Comparison of ENCODE assay signal across 7 cellular contexts in genomic region chr7:13742719-13743640, GRCh38.
A peak's percentile ranks its signal among the peaks of the same experiment; 100 is the strongest.
DNase-seq lines count a peak whose midpoint lies in the region; ATAC-seq, FAIRE-seq and TF ChIP-seq lines count a peak whose summit lies in the region.

No MANE protein-coding gene starts in this region.

- no peak overlapping the region; the same call in 1 of the 2 replicates for H3K4me2 ChIP-seq in GM23338

- H3K4me1 ChIP-seq in GM23338 (ENCODE audit: insufficient read depth): peaks cover 29% of the 10 kb centered on the region
- H3K4me1 ChIP-seq in breast epithelium: no peaks in the 10 kb centered on the region

- H3K36me3 ChIP-seq in GM23338 (ENCODE audit: insufficient read depth) (no peaks in the 10 kb centered on the region), breast epithelium (no peaks in the 10 kb centered on the region)

- ATAC-seq in GM23338: peak; percentile 43

- intact Hi-C loops in breast epithelium (cut with DNase I; ENCODE audit: low total_unique reads): no loop called here

- TF ChIP-seq CTCF in GM23338 (conservative IDR thresholded peaks at IDR 0.05; ENCODE audit: low read depth in 2 of 2) (peak; percentile 67 to 76), breast epithelium (IDR thresholded peaks at IDR 0.05) (peak in 2 of 3 donors; percentile 19 to 27)

- H3K36me3 Mint-ChIP-seq in GM23338 (ENCODE audit: low read depth): no peaks in the 10 kb centered on the region

- peaks cover 22% of the 10 kb centered on the region for H3K4me1 Mint-ChIP-seq in GM23338

- no peaks in the 10 kb centered on the region for H3K27me3 ChIP-seq in GM23338 (ENCODE audit: insufficient read depth)
- no peaks in the 10 kb centered on the region for H3K27me3 ChIP-seq in breast epithelium

- H2AFZ ChIP-seq in GM23338: no peak overlapping the region

- no peaks in the 10 kb centered on the region for H3K9me2 ChIP-seq in GM23338 (ENCODE audit: insufficient read depth)

- no peak overlapping the region for H3K4me3 Mint-ChIP-seq in GM23338

- H3K4me3 ChIP-seq in GM23338 (no peak overlapping the region), breast epithelium (no peak overlapping the region)

- peak overlapping the region; percentile 73; the same call in 1 of the 2 replicates for H3K27ac Mint-ChIP-seq in GM23338

- no peaks in the 10 kb centered on the region for H3K79me2 ChIP-seq in GM23338 (replicated peaks; ENCODE audit: insufficient read depth)

- H3K27me3 Mint-ChIP-seq in GM23338 (ENCODE audit: insufficient read depth, low read depth, poor library complexity): no peaks in the 10 kb centered on the region

- no peak overlapping the region for H3K27ac ChIP-seq in GM23338 (ENCODE audit: low read depth)
- peak overlapping the region; percentile 29 to 34 for H3K27ac ChIP-seq in breast epithelium

- no peaks in the 10 kb centered on the region for H3K9me3 ChIP-seq in breast epithelium

- no peak for TF ChIP-seq POLR2A in breast epithelium (IDR thresholded peaks at IDR 0.05)

- peak; percentile 51 for DNase-seq in GM23338 (ENCODE audit: low spot score)
- peak; percentile 21 for DNase-seq in NCI-H2196 (lab: John Stamatoyannopoulos, UW; ENCODE audit: unreplicated experiment)
- peak in 1 of 2 donors; percentile 32 for DNase-seq in breast epithelium (ENCODE audit: low spot score in 2 of 2)
- DNase-seq in kidney tubule cell (ENCODE audit: low spot score): peak; percentile 36
- DNase-seq in urothelium cell line (ENCODE audit: low spot score): peak; percentile 25
- no peak for DNase-seq in stimulated activated CD8-positive, alpha-beta memory T cell treated with anti-CD3 and anti-CD28 coated beads, Interleukin-4, amount 100 ng/mL, for 48 hours
- no peak for DNase-seq in activated naive CD4-positive, alpha-beta T cell treated with Interleukin-2 at 50 U/mL for 16 hours

- FAIRE-seq in urothelium cell line (lab: Jason Lieb, UNC): no peak

- no peaks in the 10 kb centered on the region for H3F3A ChIP-seq in GM23338 (replicated peaks; ENCODE audit: low read depth)

- H4K20me1 ChIP-seq in GM23338 (replicated peaks; ENCODE audit: insufficient read depth): no peaks in the 10 kb centered on the region

- H3K9me3 Mint-ChIP-seq in GM23338: no peaks in the 10 kb centered on the region

TF ChIP-seq in GM23338, 12 proteins besides CTCF, POLR2A, EP300 and RAD21:
- no peak for TF ChIP-seq NANOG (IDR thresholded peaks at IDR 0.05; ENCODE audit: borderline replicate concordance)
- TF ChIP-seq ZNF462 (CRISPR knock-in tag; IDR thresholded peaks at IDR 0.05): no peak
- no peak for TF ChIP-seq EZH2phosphoT487 (IDR thresholded peaks at IDR 0.05; ENCODE audit: unreplicated experiment)
- no peak for TF ChIP-seq ZNF331 (CRISPR knock-in tag; IDR thresholded peaks at IDR 0.05; ENCODE audit: low read depth)
- TF ChIP-seq ETS1 (IDR thresholded peaks at IDR 0.05): no peak
- no peak for TF ChIP-seq JUNB (IDR thresholded peaks at IDR 0.05; ENCODE audit: unreplicated experiment)
- TF ChIP-seq POLR2AphosphoS5 (IDR thresholded peaks at IDR 0.05; ENCODE audit: low read depth): no peak
- TF ChIP-seq ZNF114 (CRISPR knock-in tag; IDR thresholded peaks at IDR 0.05): no peak

Comparison
In these comparisons a context has a peak if more than half of its experiments do, and no peak if none do; other contexts are left out.
1. DNase-seq: peak in GM23338 (single experiment), NCI-H2196 (single experiment), kidney tubule cell (single experiment) and urothelium cell line (single experiment); none in stimulated activated CD8-positive, alpha-beta memory T cell treated with anti-CD3 and anti-CD28 coated beads, Interleukin-4, amount 100 ng/mL, for 48 hours (single experiment) and activated naive CD4-positive, alpha-beta T cell treated with Interleukin-2 at 50 U/mL for 16 hours (single experiment).